19 cellular contexts compared by ENCODE assay signal in genomic region chr14:97329701-97330100, GRCh38.
"Had no signal": no experiment of that assay in that cellular context is flagged by ENCODE, and none has a peak within 500 bp of the region (broad histone marks: within the 10 kb centered on the region; RNA-seq: fewer than 3 reads in every experiment).

No MANE protein-coding gene starts in this region.

- H3K36me3 Mint-ChIP-seq: type B pancreatic cell, WTC11 had no signal

- DNase-seq: activated CD4-positive, alpha-beta memory T cell treated with anti-CD3 and anti-CD28 coated beads, Interleukin-2, amount 10 ng/mL, durations not matched to agents 7 days and 5 days; activated CD4-positive, alpha-beta T cell treated with anti-CD3 and anti-CD28 coated beads for 4 hours; activated CD8-positive, alpha-beta memory T cell treated with anti-CD3 and anti-CD28 coated beads, Interleukin-2, amount 50 U/mL, for 4 hours; activated gamma-delta T cell treated with Interleukin-2 at 50 U/mL for 16 hours; activated T-cell treated with anti-CD3 and anti-CD28 coated beads, Interleukin-2, amount 50 U/mL, for 72 hours; amniotic stem cell; effector CD8-positive, alpha-beta T cell; foreskin melanocyte; kidney glomerular epithelial cell; left ventricle myocardium superior; mesenchymal stem cell; nephron progenitor cell; T-helper 2 cell had no signal

- ATAC-seq: activated T-cell treated with anti-CD3 and anti-CD28 coated beads, Interleukin-2, amount 50 U/mL, for 72 hours; left ventricle myocardium superior; sciatic nerve; WTC11 had no signal

- H3K4me3 Mint-ChIP-seq: activated CD4-positive, alpha-beta memory T cell treated with anti-CD3 and anti-CD28 coated beads, Interleukin-2, amount 10 ng/mL, durations not matched to agents 7 days and 5 days; activated naive CD8-positive, alpha-beta T cell; activated T-cell treated with anti-CD3 and anti-CD28 coated beads, Interleukin-2, amount 50 U/mL, for 72 hours; nephron progenitor cell; stimulated activated naive CD8-positive, alpha-beta T cell treated with anti-CD3 and anti-CD28 coated beads, Interleukin-15, Interleukin-2, amounts not matched to agents 100 ng/mL and 50 ng/mL, for 24 hours; type B pancreatic cell; WTC11 had no signal

- H3K27ac Mint-ChIP-seq: activated CD4-positive, alpha-beta memory T cell treated with anti-CD3 and anti-CD28 coated beads, Interleukin-2, amount 10 ng/mL, durations not matched to agents 7 days and 5 days; activated naive CD8-positive, alpha-beta T cell; nephron progenitor cell; stimulated activated naive CD8-positive, alpha-beta T cell treated with anti-CD3 and anti-CD28 coated beads, Interleukin-15, Interleukin-2, amounts not matched to agents 100 ng/mL and 50 ng/mL, for 24 hours; type B pancreatic cell; WTC11 had no signal

- H3K4me1 Mint-ChIP-seq: nephron progenitor cell had no signal

- H3K9me3 Mint-ChIP-seq: activated CD4-positive, alpha-beta memory T cell treated with anti-CD3 and anti-CD28 coated beads, Interleukin-2, amount 10 ng/mL, durations not matched to agents 7 days and 5 days; activated T-cell treated with anti-CD3 and anti-CD28 coated beads, Interleukin-2, amount 50 U/mL, for 72 hours; stimulated activated naive CD8-positive, alpha-beta T cell treated with anti-CD3 and anti-CD28 coated beads, Interleukin-15, Interleukin-2, amounts not matched to agents 100 ng/mL and 50 ng/mL, for 24 hours; type B pancreatic cell had no signal

- H3K9me3 ChIP-seq: suprapubic skin had no signal

- H3K27me3 ChIP-seq: suprapubic skin had no signal

- H3K36me3 ChIP-seq: suprapubic skin had no signal

- H3K27me3 Mint-ChIP-seq: activated CD4-positive, alpha-beta memory T cell treated with anti-CD3 and anti-CD28 coated beads, Interleukin-2, amount 10 ng/mL, durations not matched to agents 7 days and 5 days; activated naive CD8-positive, alpha-beta T cell; stimulated activated naive CD8-positive, alpha-beta T cell treated with anti-CD3 and anti-CD28 coated beads, Interleukin-15, Interleukin-2, amounts not matched to agents 100 ng/mL and 50 ng/mL, for 24 hours; type B pancreatic cell had no signal

- H3K4me3 ChIP-seq: suprapubic skin had no signal
